In the genomic region with DNA sequence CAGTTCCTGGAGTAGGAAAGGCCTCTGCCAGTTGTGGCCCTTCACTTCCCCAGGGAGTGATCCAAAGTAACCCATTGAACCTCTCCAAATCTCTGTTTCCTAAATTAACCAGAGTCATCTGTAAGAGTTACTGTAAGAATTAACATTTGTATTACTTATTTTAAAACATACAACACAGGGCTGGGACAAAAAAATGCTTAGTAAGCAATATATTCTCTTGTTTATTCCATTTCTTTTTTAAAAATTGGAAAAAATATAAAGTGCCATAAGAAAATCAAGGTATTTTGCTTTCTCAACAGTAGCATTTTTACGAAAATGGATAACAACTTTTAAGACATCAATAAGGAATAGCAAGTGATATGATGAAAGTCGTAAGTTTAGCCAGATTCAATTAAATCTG, we compare ENCODE assay signal across 20 cellular contexts. TPM values are rescaled to one million over a fixed set of nuclear protein-coding genes. Genes with fewer than 3 reads are reported as not detected.
DNase-seq lines count a peak whose midpoint lies in the region; ATAC-seq, FAIRE-seq and TF ChIP-seq lines count a peak whose summit lies in the region.
"Had no signal": no experiment of that assay in that cellular context is flagged by ENCODE, and none has a peak within 500 bp of the region (broad histone marks: within the 10 kb centered on the region; RNA-seq: fewer than 3 reads in every experiment).

No MANE protein-coding gene starts in this region.

- no peaks in the 10 kb centered on the region for H3K79me1 ChIP-seq in IMR-90 (ENCODE audit: low read depth in 1 of 2, low read length in 2 of 2)

- DNase-seq in IMR-90, result no peak
- DNase-seq in K562 (ENCODE audit: extremely low read depth in 1 of 4, low spot score in 3 of 4), result no peak
- no peak for DNase-seq in vagina (ENCODE audit: extremely low spot score in 2 of 2)
- DNase-seq in natural killer cell, result no peak
- DNase-seq: Caco-2; CD4-positive, CD25-positive, alpha-beta regulatory T cell; CD8-positive, alpha-beta T cell; DMS153; DND-41; GOT3; H7; HCEC 1CT had no signal

- intact Hi-C loops in IMR-90 (cut with micrococcal nuclease), result no loop called here
- intact Hi-C loops in K562 (cut with micrococcal nuclease), result no loop called here
- intact Hi-C loops in vagina (cut with DNase I), result no loop called here
- intact Hi-C loops in natural killer cell (cut with micrococcal nuclease), result no loop called here

- H2AFZ ChIP-seq in IMR-90 (replicated peaks; ENCODE audit: low read length, poor library complexity) (no peak overlapping the region), K562 (ENCODE audit: low read depth, low read length) (no peak overlapping the region)

- H3K14ac ChIP-seq in IMR-90 (replicated peaks; ENCODE audit: low read depth, low read length), result no peak overlapping the region

- TF ChIP-seq EP300 in K562 (IDR thresholded peaks at IDR 0.05; ENCODE audit: low read length), result no peak

- no peaks in the 10 kb centered on the region for H4K20me1 ChIP-seq in IMR-90 (ENCODE audit: insufficient read depth, low read length)
- H4K20me1 ChIP-seq in K562 (replicated peaks; ENCODE audit: control insufficient read depth, insufficient read depth, low read length), result no peaks in the 10 kb centered on the region
- H4K20me1 ChIP-seq: BLaER1 had no signal

- H3K9me3 Mint-ChIP-seq in natural killer cell, result peaks cover 13 to 14% of the 10 kb centered on the region in 2 donors
- H3K9me3 Mint-ChIP-seq: CD8-positive, alpha-beta T cell had no signal

- H3K9me1 ChIP-seq in IMR-90 (ENCODE audit: insufficient read depth, low read length), result no peaks in the 10 kb centered on the region
- no peaks in the 10 kb centered on the region for H3K9me1 ChIP-seq in K562 (ENCODE audit: control insufficient read depth, insufficient read depth, low read length)

- BruUV-seq in IMR-90 (replicated peaks; lab: Mats Ljungman, UMichigan), result no TSS peak
- BruUV-seq in K562 (replicated peaks; lab: Mats Ljungman, UMichigan), result no TSS peak

- TF ChIP-seq POLR2A in IMR-90 (IDR thresholded peaks at IDR 0.05; ENCODE audit: low read depth, low read length) (no peak), K562 (conservative IDR thresholded peaks at IDR 0.05) (no peak), vagina (IDR thresholded peaks at IDR 0.05) (no peak)

- POLR2A ChIA-PET in IMR-90 (lab: Charles Lee; ENCODE audit: unreplicated experiment), result no interaction called here
- POLR2A ChIA-PET in K562 (lab: Yijun Ruan, JAX), result no interaction called here

- H3K4me1 ChIP-seq in IMR-90 (ENCODE audit: control insufficient read depth, insufficient read depth, low read length) (no peaks in the 10 kb centered on the region), K562 (replicated peaks in 1 of 2; ENCODE audit: control insufficient read depth in 2 of 2, insufficient read depth in 2 of 2, low read length in 2 of 2) (no peaks in the 10 kb centered on the region), vagina (no peaks in the 10 kb centered on the region)
- H3K4me1 ChIP-seq: BLaER1, Caco-2 had no signal

- no peak overlapping the region for H2AK5ac ChIP-seq in IMR-90 (ENCODE audit: low read depth, low read length)

- in situ Hi-C loops in IMR-90 (cut with MboI; ENCODE audit: low sequenced_read_pairs) (no loop called here), K562 (cut with MboI) (no loop called here)

- no peak overlapping the region for H4K5ac ChIP-seq in IMR-90 (ENCODE audit: low read depth, low read length)

- no peak overlapping the region for H4K91ac ChIP-seq in IMR-90 (ENCODE audit: insufficient read depth, low read depth, low read length)

- H3K4me1 Mint-ChIP-seq in natural killer cell, result no peaks in the 10 kb centered on the region
- H3K4me1 Mint-ChIP-seq: B cell; CD4-positive, CD25-positive, alpha-beta regulatory T cell had no signal

- no peak overlapping the region for H2BK15ac ChIP-seq in IMR-90 (ENCODE audit: low read depth, low read length)

- H3K4me3 Mint-ChIP-seq in natural killer cell, result no peak overlapping the region
- H3K4me3 Mint-ChIP-seq: B cell; CD4-positive, CD25-positive, alpha-beta regulatory T cell; CD8-positive, alpha-beta T cell had no signal

- no peak overlapping the region for H3K23ac ChIP-seq in IMR-90 (ENCODE audit: low read depth, low read length)

- dilution Hi-C loops in IMR-90 (cut with HindIII; ENCODE audit: low sequenced_read_pairs, unreplicated experiment), result no loop called here

- H3K27ac ChIP-seq in IMR-90 (ENCODE audit: insufficient read depth, low read length), result no peak overlapping the region
- no peak overlapping the region for H3K27ac ChIP-seq in K562 (ENCODE audit: extremely low read depth, low read depth, low read length)
- H3K27ac ChIP-seq in cingulate gyrus (ENCODE audit: low read depth, low read length), result peak overlapping the region; percentile 41
- H3K27ac ChIP-seq in vagina, result no peak overlapping the region
- H3K27ac ChIP-seq: BLaER1, C4-2B had no signal

- H3K27ac Mint-ChIP-seq in natural killer cell, result no peak overlapping the region
- H3K27ac Mint-ChIP-seq: B cell; CD4-positive, CD25-positive, alpha-beta regulatory T cell; CD8-positive, alpha-beta T cell had no signal

- no peak for FAIRE-seq in K562 (lab: Jason Lieb, UNC)
- FAIRE-seq: G401.6, GM12892 had no signal

- no peak overlapping the region for H2BK120ac ChIP-seq in IMR-90 (ENCODE audit: low read depth, low read length)

- H3K27me3 ChIP-seq in IMR-90 (ENCODE audit: control insufficient read depth, insufficient read depth, low read length) (no peaks in the 10 kb centered on the region), K562 (ENCODE audit: control insufficient read depth in 2 of 2, insufficient read depth in 2 of 2, low read length in 2 of 2) (no peaks in the 10 kb centered on the region), vagina (no peaks in the 10 kb centered on the region)
- H3K27me3 ChIP-seq: BLaER1 had no signal

- TF ChIP-seq RAD21 in IMR-90 (IDR thresholded peaks at IDR 0.05; ENCODE audit: low read length), result no peak
- no peak for TF ChIP-seq RAD21 in K562 (CRISPR knock-in tag; conservative IDR thresholded peaks at IDR 0.05 in 1 of 2, IDR thresholded peaks at IDR 0.05 in 1 of 2)

- H4K8ac ChIP-seq in IMR-90 (ENCODE audit: low read depth in 2 of 2, low read length in 2 of 2), result no peak overlapping the region

- no peak overlapping the region for H3K56ac ChIP-seq in IMR-90 (ENCODE audit: extremely low read depth, insufficient read depth, low read length)

- H3K4me3 ChIP-seq in IMR-90 (ENCODE audit: insufficient read depth, low read depth, low read length) (no peak overlapping the region), K562 (no peak overlapping the region), vagina (no peak overlapping the region)
- H3K4me3 ChIP-seq: BLaER1 had no signal

- H3K79me2 ChIP-seq in K562 (ENCODE audit: control insufficient read depth, insufficient read depth, low read length), result no peaks in the 10 kb centered on the region

- H3K27me3 Mint-ChIP-seq in natural killer cell (ENCODE audit: low read depth in 2 of 2), result no peaks in the 10 kb centered on the region
- H3K27me3 Mint-ChIP-seq: B cell; CD4-positive, CD25-positive, alpha-beta regulatory T cell had no signal

- no peak overlapping the region for H3K4me2 ChIP-seq in IMR-90 (ENCODE audit: low read depth, low read length)
- no peak overlapping the region for H3K4me2 ChIP-seq in K562 (ENCODE audit: insufficient read depth, low read length)
- H3K4me2 ChIP-seq: BLaER1 had no signal

- no peak overlapping the region for H2AK9ac ChIP-seq in IMR-90 (replicated peaks; ENCODE audit: low read depth, low read length, poor library complexity)

- H3K9me3 ChIP-seq in IMR-90 (ENCODE audit: control insufficient read depth, insufficient read depth, low read length) (peaks cover 7% of the 10 kb centered on the region), K562 (replicated peaks; ENCODE audit: control insufficient read depth, insufficient read depth, low read depth, low read length) (no peaks in the 10 kb centered on the region; the same call in 1 of the 2 replicates), vagina (no peaks in the 10 kb centered on the region)
- H3K9me3 ChIP-seq: BLaER1, Caco-2 had no signal

- no peak overlapping the region for H3K9ac ChIP-seq in IMR-90 (ENCODE audit: low read depth, low read length)
- H3K9ac ChIP-seq in K562 (ENCODE audit: insufficient read depth in 1 of 2, low read depth in 2 of 2, low read length in 2 of 2), result no peak overlapping the region
- H3K9ac ChIP-seq: BLaER1 had no signal

- ATAC-seq in IMR-90 (ENCODE audit: low read depth) (no peak), K562 (no peak), HG03565 (IDR thresholded peaks at IDR 0.05; ENCODE audit: unreplicated experiment) (no peak), natural killer cell (no peak)
- ATAC-seq: CD8-positive, alpha-beta T cell had no signal

- CTCF ChIA-PET in IMR-90 (lab: Yijun Ruan, JAX), result no interaction called here
- CTCF ChIA-PET in K562 (lab: Yijun Ruan, JAX; ENCODE audit: low intra/inter-chr PET ratio), result no interaction called here

- no peak overlapping the region for H2BK20ac ChIP-seq in IMR-90 (ENCODE audit: low read depth, low read length)

- no peaks in the 10 kb centered on the region for H3K36me3 Mint-ChIP-seq in natural killer cell
- H3K36me3 Mint-ChIP-seq: CD4-positive, CD25-positive, alpha-beta regulatory T cell; CD8-positive, alpha-beta T cell had no signal

- H2BK5ac ChIP-seq in IMR-90 (ENCODE audit: low read depth, low read length, poor library complexity, severe bottlenecking), result no peak overlapping the region

- no peaks in the 10 kb centered on the region for H3K36me3 ChIP-seq in IMR-90 (ENCODE audit: control insufficient read depth, insufficient read depth, low read length)
- H3K36me3 ChIP-seq in K562 (ENCODE audit: control insufficient read depth, insufficient read depth, low read length), result no peaks in the 10 kb centered on the region
- H3K36me3 ChIP-seq in vagina, result no peaks in the 10 kb centered on the region
- H3K36me3 ChIP-seq: BLaER1 had no signal

- no peak overlapping the region for H3K18ac ChIP-seq in IMR-90 (ENCODE audit: low read depth, low read length)

- no peak for TF ChIP-seq CTCF in IMR-90 (conservative IDR thresholded peaks at IDR 0.05; ENCODE audit: low read depth, low read length)
- TF ChIP-seq CTCF in K562 (IDR thresholded peaks at IDR 0.05 in 2 of 3, conservative IDR thresholded peaks at IDR 0.05 in 1 of 3; ENCODE audit: insufficient read depth in 2 of 3, low read depth in 1 of 3, low read length in 3 of 3), result no peak
- TF ChIP-seq CTCF in vagina (IDR thresholded peaks at IDR 0.05), result no peak
- TF ChIP-seq CTCF in natural killer cell (IDR thresholded peaks at IDR 0.05), result no peak

- WGBS in IMR-90 (ENCODE audit: extremely low coverage in 2 of 2, insufficient read length in 1 of 2), 2 experiments, result no CpG with 5 or more reads among the region's 2 CpGs
- 0% methylated on average over 2 of the region's 2 CpGs for WGBS in K562 (ENCODE audit: insufficient coverage, low coverage, missing lambda C conversion rate)

- no peak overlapping the region for H3K4ac ChIP-seq in IMR-90 (ENCODE audit: low read depth, low read length)

RNA-seq across cellular contexts. Expression of a gene that starts 54.0 kb away (rescaled TPM):
- total RNA-seq in IMR-90 (2012; rRNA removed) (not detected in 2 replicates), K562 (2014; rRNA removed) (not detected in 2 replicates), K562 (2014; rRNA removed; fragmentation: Illumina TruSeq; extraction: Trizol) (not detected in 2 replicates), K562 (2015; rRNA removed; fragmentation: Illumina TruSeq; extraction: Trizol) (not detected in 2 replicates), K562 (2021) (not detected in 2 replicates), vagina (9.6 TPM), natural killer cell (not detected)
- polyA plus RNA-seq in IMR-90 (2012; rRNA removed) (not detected in 2 replicates), K562 (2011; rRNA removed) (not detected in 2 replicates), K562 (2014; fragmentation: Illumina TruSeq; extraction: Trizol) (not detected in 2 replicates), K562 (2014; fragmentation: Nextera tagmentation; extraction: Ambion mirVana) (not detected), K562 (2014; rRNA removed) (not detected in 2 replicates)
- not detected in 2 replicates for polyA plus RNA-seq in IMR-90 (2012; cell fraction: cytosol; rRNA removed)
- polyA plus RNA-seq in IMR-90 (2012; cell fraction: nucleus; rRNA removed; ENCODE audit: low replicate concordance), result not detected in 2 replicates
- total RNA-seq in K562 (2011; cell fraction: chromatin; rRNA removed; ENCODE audit: low replicate concordance), result not detected in 2 replicates
- total RNA-seq in K562 (2011; cell fraction: nucleolus; rRNA removed), result not detected in 2 replicates
- total RNA-seq in K562 (2011; cell fraction: nucleoplasm; rRNA removed), result not detected in 2 replicates
- not detected in 2 replicates for polyA plus RNA-seq in K562 (2011; cell fraction: cytosol; rRNA removed)
- not detected in 2 replicates for polyA plus RNA-seq in K562 (2011; cell fraction: nucleus; rRNA removed)
- polyA plus RNA-seq in K562 (2012), result not detected in 2 replicates
- not detected in 2 replicates for polyA minus RNA-seq in K562 (2011; rRNA and poly(A)+ RNA removed)
- not detected in 2 replicates for polyA minus RNA-seq in K562 (2011; cell fraction: cytosol; rRNA and poly(A)+ RNA removed)
- polyA minus RNA-seq in K562 (2011; cell fraction: nucleus; rRNA and poly(A)+ RNA removed), result not detected in 2 replicates
- total RNA-seq: Caco-2; CD4-positive, CD25-positive, alpha-beta regulatory T cell had no signal
- polyA plus RNA-seq: AG04450; CD4-positive, CD25-positive, alpha-beta regulatory T cell had no signal

Comparison
In these comparisons a context has a peak if more than half of its experiments do, and no peak if none do; other contexts are left out.
1. RNA of a gene that starts 54.0 kb away (total RNA-seq): 9.6 TPM in vagina (single experiment); not detected in IMR-90, not detected in K562 and not detected in natural killer cell; every median in the first group is over 10 times any median in the second.